Comparison of ENCODE assay signal across 8 cellular contexts in the genomic region with DNA sequence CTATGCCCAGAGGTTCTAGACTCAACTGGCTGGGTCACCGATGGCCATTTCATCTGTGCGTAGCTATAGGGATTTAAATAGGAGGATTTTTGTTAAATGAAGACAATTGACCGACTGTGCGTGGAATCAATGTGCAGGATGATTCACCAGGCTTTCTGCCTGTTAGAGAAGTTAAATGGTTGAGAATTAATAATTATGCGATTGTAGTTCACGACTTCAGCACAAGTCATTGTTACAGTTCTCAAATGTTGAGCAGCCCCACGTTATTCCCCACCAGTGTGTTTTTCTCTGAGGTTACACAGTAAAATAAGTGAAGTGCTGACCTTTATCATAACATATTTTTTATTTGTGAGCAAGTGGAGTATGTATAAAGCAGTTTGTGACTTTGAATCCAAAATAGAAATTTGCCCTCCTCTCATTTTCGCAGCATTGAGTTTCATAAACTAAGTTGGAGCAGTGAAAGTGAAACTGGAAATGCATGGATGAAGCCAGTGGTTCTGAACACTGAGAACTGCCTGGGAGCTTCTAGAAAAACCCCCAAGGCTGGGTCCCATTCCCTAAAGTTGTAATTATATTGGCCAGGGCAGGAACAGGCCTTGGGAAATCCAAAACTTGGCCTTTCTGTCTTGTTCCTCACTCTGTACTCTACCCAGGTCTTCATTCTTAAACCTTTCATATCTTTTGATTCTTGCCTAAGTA.
DNase-seq lines count a peak whose midpoint lies in the region; ATAC-seq and TF ChIP-seq lines count a peak whose summit lies in the region.

No MANE protein-coding gene starts in this region.

- no peak overlapping the region for H4K5ac ChIP-seq in H9 (ENCODE audit: insufficient read length, low read depth, low read length)

- no peak overlapping the region for H3K27ac Mint-ChIP-seq in H9
- H3K27ac Mint-ChIP-seq in activated naive CD8-positive, alpha-beta T cell treated with anti-CD3 and anti-CD28 coated beads, Interleukin-2, amount 50 U/mL, for 24 hours, result peak overlapping the region; percentile 83

- H3K36me3 Mint-ChIP-seq in H9 (ENCODE audit: insufficient read depth in 1 of 3, low read depth in 3 of 3), result peaks cover 4 to 12% (median 6%) of the 10 kb centered on the region in 3 experiments
- no peaks in the 10 kb centered on the region for H3K36me3 Mint-ChIP-seq in activated naive CD8-positive, alpha-beta T cell treated with anti-CD3 and anti-CD28 coated beads, Interleukin-2, amount 50 U/mL, for 24 hours (ENCODE audit: low read depth)

- peaks cover 3% of the 10 kb centered on the region for H3K79me1 ChIP-seq in H9 (ENCODE audit: insufficient read depth, low read depth, low read length, poor library complexity, severe bottlenecking)

- peaks cover 0 to 4% (median 0%) of the 10 kb centered on the region in 11 experiments; a peak in 2 of 22 replicates for H3K9me3 ChIP-seq in BLaER1 treated with 17β-estradiol and CSF1 and Interleukin-3, amounts not matched to agents 10 nM and 100 nM (replicated peaks in 1 of 11)
- H3K9me3 ChIP-seq in H9 (ENCODE audit: control insufficient read depth, low read depth, low read length) (no peaks in the 10 kb centered on the region), mononuclear cell (ENCODE audit: low read depth, low read length) (no peaks in the 10 kb centered on the region), PC-3 (ENCODE audit: low read length) (no peaks in the 10 kb centered on the region)

- H3K4me3 ChIP-seq in BLaER1 treated with 17β-estradiol and CSF1 and Interleukin-3, amounts not matched to agents 10 nM and 100 nM, result peak overlapping the region; percentile 37 to 57 (median 41); a peak in 17 of 20 replicates
- H3K4me3 ChIP-seq in mononuclear cell (ENCODE audit: low read length) (peak overlapping the region; percentile 7), PC-3 (ENCODE audit: low read length) (no peak overlapping the region)

- H3K14ac ChIP-seq in H9 (ENCODE audit: insufficient read depth, low read length), result no peak overlapping the region

- no peaks in the 10 kb centered on the region for H3K23me2 ChIP-seq in H9 (ENCODE audit: insufficient read length, low read depth, low read length, poor library complexity, severe bottlenecking)

- peaks cover 0 to 64% (median 5%) of the 10 kb centered on the region in 11 experiments; a peak in 10 of 22 replicates for H3K36me3 ChIP-seq in BLaER1 treated with 17β-estradiol and CSF1 and Interleukin-3, amounts not matched to agents 10 nM and 100 nM
- peaks cover 18% of the 10 kb centered on the region for H3K36me3 ChIP-seq in PC-3 (ENCODE audit: low read depth, low read length)

- peak overlapping the region in 10 of 11 experiments; percentile 3 to 64 (median 50); a peak in 19 of 22 replicates for H3K27ac ChIP-seq in BLaER1 treated with 17β-estradiol and CSF1 and Interleukin-3, amounts not matched to agents 10 nM and 100 nM
- H3K27ac ChIP-seq in H9 (ENCODE audit: insufficient read length, low read depth, low read length) (no peak overlapping the region), PC-3 (ENCODE audit: low read length) (no peak overlapping the region)

- H3K9ac ChIP-seq in BLaER1 treated with 17β-estradiol and CSF1 and Interleukin-3, amounts not matched to agents 10 nM and 100 nM, result peak overlapping the region; percentile 44 to 66 (median 50); a peak in 20 of 22 replicates
- H3K9ac ChIP-seq in H9 (ENCODE audit: extremely low read depth, insufficient read length, low read length) (no peak overlapping the region), PC-3 (ENCODE audit: low read length) (no peak overlapping the region)

- no peak for ATAC-seq in activated naive CD8-positive, alpha-beta T cell treated with anti-CD3 and anti-CD28 coated beads, Interleukin-2, amount 50 U/mL, for 24 hours
- ATAC-seq in HG03457 (IDR thresholded peaks at IDR 0.05; ENCODE audit: unreplicated experiment) (no peak), PC-3 (no peak)

- peaks cover 6% of the 10 kb centered on the region for H3F3A ChIP-seq in PC-3 (ENCODE audit: low read length, unreplicated experiment)

- H4K20me1 ChIP-seq in BLaER1 treated with 17β-estradiol and CSF1 and Interleukin-3, amounts not matched to agents 10 nM and 100 nM, result peaks cover 0 to 99% (median 46%) of the 10 kb centered on the region in 11 experiments; a peak in 14 of 22 replicates
- H4K20me1 ChIP-seq in H9 (ENCODE audit: control insufficient read depth, insufficient read depth, insufficient read length) (no peaks in the 10 kb centered on the region), PC-3 (ENCODE audit: low read length) (peaks cover 14% of the 10 kb centered on the region)

- H3K9me2 ChIP-seq in PC-3 (replicated peaks; ENCODE audit: low read length), result no peaks in the 10 kb centered on the region

- POLR2A ChIA-PET in PC-3 (lab: Charles Lee; ENCODE audit: unreplicated experiment), result no interaction called here

- WGBS in H9 (ENCODE audit: extremely low coverage, insufficient read length, low lambda C conversion rate), result no CpG with 5 or more reads among the region's 8 CpGs

- peaks cover 5 to 13% of the 10 kb centered on the region in 2 experiments for H3K9me3 Mint-ChIP-seq in H9
- no peaks in the 10 kb centered on the region for H3K9me3 Mint-ChIP-seq in activated naive CD8-positive, alpha-beta T cell treated with anti-CD3 and anti-CD28 coated beads, Interleukin-2, amount 50 U/mL, for 24 hours

- peaks cover 40 to 98% (median 90%) of the 10 kb centered on the region in 10 experiments for H3K4me1 ChIP-seq in BLaER1 treated with 17β-estradiol and CSF1 and Interleukin-3, amounts not matched to agents 10 nM and 100 nM
- peaks cover 3% of the 10 kb centered on the region; the same call in 1 of the 2 replicates for H3K4me1 ChIP-seq in H9 (ENCODE audit: insufficient read depth, low read length)
- H3K4me1 ChIP-seq in mononuclear cell (ENCODE audit: insufficient read depth, low read length), result peaks cover 22% of the 10 kb centered on the region
- H3K4me1 ChIP-seq in PC-3 (ENCODE audit: insufficient read depth, low read length), result peaks cover 34% of the 10 kb centered on the region

- no peak overlapping the region for H2AFZ ChIP-seq in H9 (ENCODE audit: low read length)
- no peak overlapping the region for H2AFZ ChIP-seq in PC-3 (ENCODE audit: low read length)

- CTCF ChIA-PET in PC-3 (lab: Charles Lee), result no interaction called here

- H4K91ac ChIP-seq in H9 (ENCODE audit: insufficient read length, low read depth, low read length), result no peak overlapping the region

- H2AK5ac ChIP-seq in H9 (ENCODE audit: insufficient read length, low read length), result no peak overlapping the region

- no peak overlapping the region for H2BK15ac ChIP-seq in H9 (ENCODE audit: low read depth, low read length)

- intact Hi-C loops in PC-3 (cut with micrococcal nuclease), result no loop called here

- H2BK120ac ChIP-seq in H9 (ENCODE audit: low read depth, low read length, poor library complexity, severe bottlenecking), result no peak overlapping the region

- H3K4me2 ChIP-seq in BLaER1 treated with 17β-estradiol and CSF1 and Interleukin-3, amounts not matched to agents 10 nM and 100 nM, result peak overlapping the region; percentile 74 to 94 (median 85)
- H3K4me2 ChIP-seq in H9 (ENCODE audit: insufficient read depth, insufficient read length, low read length) (no peak overlapping the region), PC-3 (ENCODE audit: low read length) (no peak overlapping the region)

- BruUV-seq in PC-3 (replicated peaks; lab: Mats Ljungman, UMichigan), result no TSS peak

- H3K4me3 Mint-ChIP-seq in H9, result no peak overlapping the region
- H3K4me3 Mint-ChIP-seq in activated naive CD8-positive, alpha-beta T cell treated with anti-CD3 and anti-CD28 coated beads, Interleukin-2, amount 50 U/mL, for 24 hours, result peak overlapping the region; percentile 34

- no peak overlapping the region for H2BK20ac ChIP-seq in H9 (ENCODE audit: low read depth, low read length, poor library complexity, severe bottlenecking)

- H4K8ac ChIP-seq in H9 (replicated peaks; ENCODE audit: insufficient read length, low read depth, low read length), result no peak overlapping the region

- H2BK12ac ChIP-seq in H9 (ENCODE audit: insufficient read length, low read depth, low read length), result no peak overlapping the region

- peak; percentile 4 for DNase-seq in H9
- no peak for DNase-seq in activated naive CD8-positive, alpha-beta T cell treated with anti-CD3 and anti-CD28 coated beads, Interleukin-2, amount 50 U/mL, for 24 hours
- no peak for DNase-seq in NCI-H748 treated with DMSO at 0.1 percent for 48 hours (lab: John Stamatoyannopoulos, UW)
- DNase-seq in PC-3, result no peak
- no peak for DNase-seq in GM20000 (ENCODE audit: low spot score)

- H3K27me3 Mint-ChIP-seq in H9 (ENCODE audit: low read depth), result no peaks in the 10 kb centered on the region
- H3K27me3 Mint-ChIP-seq in activated naive CD8-positive, alpha-beta T cell treated with anti-CD3 and anti-CD28 coated beads, Interleukin-2, amount 50 U/mL, for 24 hours, result no peaks in the 10 kb centered on the region

- no peaks in the 10 kb centered on the region for H3K27me3 ChIP-seq in BLaER1 treated with 17β-estradiol and CSF1 and Interleukin-3, amounts not matched to agents 10 nM and 100 nM
- H3K27me3 ChIP-seq in H9 (ENCODE audit: insufficient read depth, low read length), result no peaks in the 10 kb centered on the region
- H3K27me3 ChIP-seq in mononuclear cell (ENCODE audit: insufficient read depth, low read length), result no peaks in the 10 kb centered on the region
- H3K27me3 ChIP-seq in PC-3 (ENCODE audit: low read length), result no peaks in the 10 kb centered on the region

- H3T11ph ChIP-seq in H9 (ENCODE audit: low read length), result no peak overlapping the region

- H3K4ac ChIP-seq in H9 (ENCODE audit: low read depth, low read length), result no peak overlapping the region

- H2BK5ac ChIP-seq in H9 (ENCODE audit: insufficient read length, low read length), result no peak overlapping the region

- H3K23ac ChIP-seq in H9 (ENCODE audit: insufficient read length, low read depth, low read length), result no peak overlapping the region

- no peak overlapping the region for H3K18ac ChIP-seq in H9 (ENCODE audit: insufficient read length, low read depth, low read length)

- TF ChIP-seq CTCF in H9 (conservative IDR thresholded peaks at IDR 0.05) (no peak), PC-3 (conservative IDR thresholded peaks at IDR 0.05; ENCODE audit: low read depth, low read length) (no peak), GM20000 (IDR thresholded peaks at IDR 0.05; ENCODE audit: extremely low read depth, missing control alignments) (no peak)

- no peak overlapping the region for H3K56ac ChIP-seq in H9 (ENCODE audit: insufficient read length, low read depth, low read length)

- H3K79me2 ChIP-seq in H9 (ENCODE audit: insufficient read depth, low read length) (peaks cover 2% of the 10 kb centered on the region; the same call in 1 of the 2 replicates), PC-3 (ENCODE audit: low read length) (peaks cover 99% of the 10 kb centered on the region)

- H3K4me1 Mint-ChIP-seq in H9, result peaks cover 29 to 37% of the 10 kb centered on the region in 2 experiments
- H3K4me1 Mint-ChIP-seq in activated naive CD8-positive, alpha-beta T cell treated with anti-CD3 and anti-CD28 coated beads, Interleukin-2, amount 50 U/mL, for 24 hours, result peaks cover 58% of the 10 kb centered on the region

Comparison
In these comparisons a context has a peak if more than half of its experiments do, and no peak if none do; other contexts are left out.
1. H3K27ac ChIP-seq: peak in BLaER1 treated with 17β-estradiol and CSF1 and Interleukin-3, amounts not matched to agents 10 nM and 100 nM (10 of 11); none in H9 (single experiment) and PC-3 (single experiment).
2. H3K4me2 ChIP-seq: peak in BLaER1 treated with 17β-estradiol and CSF1 and Interleukin-3, amounts not matched to agents 10 nM and 100 nM (11 of 11); none in H9 (single experiment) and PC-3 (single experiment).
3. H3K9ac ChIP-seq: peak in BLaER1 treated with 17β-estradiol and CSF1 and Interleukin-3, amounts not matched to agents 10 nM and 100 nM (11 of 11); none in H9 (single experiment) and PC-3 (single experiment).